Comparison of ENCODE assay signal across 6 cellular contexts in genomic region chr15:52170199-52170598, GRCh38. TPM values are rescaled to one million over a fixed set of nuclear protein-coding genes. Genes with fewer than 3 reads are reported as not detected.
"Had no signal": no experiment of that assay in that cellular context is flagged by ENCODE, and none has a peak within 500 bp of the region (broad histone marks: within the 10 kb centered on the region; RNA-seq: fewer than 3 reads in every experiment).

No MANE protein-coding gene starts in this region.

RNA-seq across cellular contexts. Expression of gene BCL2L10, which starts 57.6 kb away (rescaled TPM):
- total RNA-seq: endothelial cell of umbilical vein, gastrocnemius medialis, glomerular endothelial cell, heart right ventricle had no signal
- polyA plus RNA-seq: fibroblast of lung, heart left ventricle had no signal
